ENCODE assay signal across 1 cellular context in genomic region chr20:36548006-36548315, GRCh38.
TF ChIP-seq lines count a peak whose summit lies in the region.

No MANE protein-coding gene starts in this region.

TF ChIP-seq in H1, 55 proteins besides CTCF, POLR2A, EP300 and RAD21:
- TF ChIP-seq JUN (IDR thresholded peaks at IDR 0.05; ENCODE audit: low read depth, low read length) (no peak), MAX (IDR thresholded peaks at IDR 0.05) (peak; percentile 37; the same call in 1 of the 2 replicates)
